In the genomic region with DNA sequence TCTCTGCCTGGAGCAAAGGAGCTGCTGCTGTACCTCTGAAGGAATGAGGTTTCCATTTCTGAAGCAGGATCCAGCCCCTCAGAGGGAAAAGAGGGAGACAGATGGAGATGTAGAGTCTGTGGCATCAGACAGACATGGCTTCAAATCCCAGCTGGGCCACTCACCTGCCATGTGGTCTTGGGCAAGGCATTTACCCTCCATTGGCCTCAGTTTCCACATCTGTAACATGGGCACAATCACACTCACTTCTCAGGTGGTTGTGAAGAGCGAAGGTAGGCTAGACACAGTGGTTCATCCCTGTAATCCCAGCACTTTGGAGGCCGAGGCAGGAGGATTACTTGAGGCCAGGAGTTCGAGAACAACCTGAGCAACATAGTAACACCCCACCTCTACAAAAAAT, we compare ENCODE assay signal across 25 cellular contexts.
"Had no signal": no experiment of that assay in that cellular context is flagged by ENCODE, and none has a peak within 500 bp of the region (broad histone marks: within the 10 kb centered on the region; RNA-seq: fewer than 3 reads in every experiment).

No MANE protein-coding gene starts in this region.

- H3K36me3 ChIP-seq: esophagus squamous epithelium, ovary, spleen, suprapubic skin, thyroid gland had no signal

- ATAC-seq: effector memory CD8-positive, alpha-beta T cell; left colon; natural killer cell; psoas muscle; right cardiac atrium; stimulated activated naive CD8-positive, alpha-beta T cell treated with anti-CD3 and anti-CD28 coated beads, Interleukin-15, amount 100 ng/mL, for 72 hours had no signal

- H3K9me3 Mint-ChIP-seq: effector memory CD8-positive, alpha-beta T cell; immature natural killer cell; memory B cell; natural killer cell; stimulated activated naive CD8-positive, alpha-beta T cell treated with anti-CD3 and anti-CD28 coated beads, Interleukin-15, amount 100 ng/mL, for 72 hours had no signal

- H3K27ac Mint-ChIP-seq: memory B cell, natural killer cell had no signal

- H3K9me3 ChIP-seq: esophagus squamous epithelium, ovary, psoas muscle, spleen, suprapubic skin, thyroid gland had no signal

- H3K4me3 Mint-ChIP-seq: memory B cell; natural killer cell; stimulated activated naive CD8-positive, alpha-beta T cell treated with anti-CD3 and anti-CD28 coated beads, Interleukin-15, amount 100 ng/mL, for 72 hours had no signal

- DNase-seq: cortex of kidney; effector memory CD8-positive, alpha-beta T cell; erythroblast; esophagus squamous epithelium; foreskin melanocyte; hypothalamus; immature natural killer cell; islet precursor cell; kidney glomerular epithelial cell; left colon; natural killer cell; occipital lobe; ovary; psoas muscle; right cardiac atrium; spleen; stimulated activated CD4-positive, alpha-beta T cell treated with anti-CD3 and anti-CD28 coated beads, Interleukin-4, amount 100 ng/mL, for 4 hours; stimulated activated naive CD4-positive, alpha-beta T cell; stimulated activated naive CD8-positive, alpha-beta T cell treated with anti-CD3 and anti-CD28 coated beads, Interleukin-15, amount 100 ng/mL, for 72 hours; thyroid gland; trophoblast cell had no signal

- H3K36me3 Mint-ChIP-seq: memory B cell, natural killer cell had no signal

- H3K27me3 ChIP-seq: ovary, thyroid gland had no signal

- H3K4me3 ChIP-seq: esophagus squamous epithelium, lung, ovary, psoas muscle, skin epidermis, spleen, suprapubic skin, thyroid gland had no signal

- H3K27me3 Mint-ChIP-seq: effector memory CD8-positive, alpha-beta T cell; stimulated activated naive CD8-positive, alpha-beta T cell treated with anti-CD3 and anti-CD28 coated beads, Interleukin-15, amount 100 ng/mL, for 72 hours had no signal

- H3K27ac ChIP-seq: esophagus squamous epithelium, ovary, psoas muscle, skin epidermis, spleen, suprapubic skin, thyroid gland had no signal
